ENCODE assay signal across 11 cellular contexts in genomic region chr7:127870231-127870907, GRCh38.
DNase-seq lines count a peak whose midpoint lies in the region; ATAC-seq and TF ChIP-seq lines count a peak whose summit lies in the region.
"Had no signal": no experiment of that assay in that cellular context is flagged by ENCODE, and none has a peak within 500 bp of the region (broad histone marks: within the 10 kb centered on the region; RNA-seq: fewer than 3 reads in every experiment).

No MANE protein-coding gene starts in this region.

- peaks cover 7% of the 10 kb centered on the region for H3K4me1 ChIP-seq in RWPE2 (ENCODE audit: insufficient read depth, poor library complexity, severe bottlenecking)
- peaks cover 6% of the 10 kb centered on the region for H3K4me1 ChIP-seq in CD8-positive, alpha-beta memory T cell (ENCODE audit: insufficient read depth, low read length)
- H3K4me1 ChIP-seq: lower lobe of right lung, Peyer's patch had no signal

- H3K4me1 Mint-ChIP-seq in CD8-positive, alpha-beta memory T cell: peaks cover 25 to 40% (median 30%) of the 10 kb centered on the region in 3 donors

- 0 out of 2 replicates have a peak, but pooled peaks cover 4% of the 10 kb centered on the region for H3K36me3 ChIP-seq in RWPE2 (ENCODE audit: low read depth)
- H3K36me3 ChIP-seq in CD8-positive, alpha-beta memory T cell (ENCODE audit: insufficient read depth, low read length): no peaks in the 10 kb centered on the region
- H3K36me3 ChIP-seq: lower lobe of right lung, Peyer's patch had no signal

- CTCF ChIA-PET in CD8-positive, alpha-beta memory T cell (lab: Charles Lee): no interaction called here

- H3K27ac ChIP-seq in RWPE2 (ENCODE audit: poor library complexity, severe bottlenecking): no peak overlapping the region
- no peak overlapping the region for H3K27ac ChIP-seq in CD8-positive, alpha-beta memory T cell (ENCODE audit: low read depth, low read length)
- H3K27ac ChIP-seq: lower lobe of right lung, Peyer's patch had no signal

- no peak for DNase-seq in RWPE2 (ENCODE audit: low spot score)
- DNase-seq in CD8-positive, alpha-beta memory T cell: no peak
- DNase-seq in NCI-H1694 (lab: John Stamatoyannopoulos, UW): no peak
- no peak for DNase-seq in NCI-H82 treated with DMSO at 0.1 percent for 48 hours (lab: John Stamatoyannopoulos, UW; ENCODE audit: unreplicated experiment)
- no peak for DNase-seq in globus pallidus (ENCODE audit: low spot score)
- DNase-seq: activated gamma-delta T cell, lower lobe of right lung, Peyer's patch had no signal

- H3K27ac Mint-ChIP-seq in CD8-positive, alpha-beta memory T cell: no peak overlapping the region

- no peak overlapping the region for H3K4me3 Mint-ChIP-seq in CD8-positive, alpha-beta memory T cell

- no peaks in the 10 kb centered on the region for H3K27me3 Mint-ChIP-seq in CD8-positive, alpha-beta memory T cell

- peak; percentile 71 for ATAC-seq in GM18502 (IDR thresholded peaks at IDR 0.05; ENCODE audit: poor library complexity, unreplicated experiment)
- peak; percentile 66 for ATAC-seq in GM21423 (IDR thresholded peaks at IDR 0.05; ENCODE audit: unreplicated experiment)
- ATAC-seq in HG03159 (IDR thresholded peaks at IDR 0.05; ENCODE audit: unreplicated experiment): peak; percentile 79
- ATAC-seq in RWPE2 (ENCODE audit: low read depth): peak; percentile 46; the same call in 2 of the 3 replicates
- ATAC-seq: lower lobe of right lung had no signal

- TF ChIP-seq CTCF in RWPE2 (IDR thresholded peaks at IDR 0.05; ENCODE audit: poor library complexity, severe bottlenecking): no peak

- POLR2A ChIA-PET in CD8-positive, alpha-beta memory T cell (lab: Charles Lee): no interaction called here

- H3K36me3 Mint-ChIP-seq in CD8-positive, alpha-beta memory T cell: peaks cover 0 to 4% (median 4%) of the 10 kb centered on the region in 3 donors

- H3K9me3 Mint-ChIP-seq in CD8-positive, alpha-beta memory T cell: no peaks in the 10 kb centered on the region

- H3K4me3 ChIP-seq in RWPE2 (ENCODE audit: severe bottlenecking): no peak overlapping the region
- no peak overlapping the region for H3K4me3 ChIP-seq in CD8-positive, alpha-beta memory T cell (ENCODE audit: low read length)
- H3K4me3 ChIP-seq: lower lobe of right lung, Peyer's patch had no signal

- no peaks in the 10 kb centered on the region for H3K9me3 ChIP-seq in RWPE2 (ENCODE audit: severe bottlenecking)
- no peaks in the 10 kb centered on the region for H3K9me3 ChIP-seq in CD8-positive, alpha-beta memory T cell (ENCODE audit: low read length)
- H3K9me3 ChIP-seq: lower lobe of right lung, Peyer's patch had no signal

- no peaks in the 10 kb centered on the region for H3K27me3 ChIP-seq in RWPE2 (ENCODE audit: insufficient read depth, poor library complexity, severe bottlenecking)
- no peaks in the 10 kb centered on the region for H3K27me3 ChIP-seq in CD8-positive, alpha-beta memory T cell (ENCODE audit: insufficient read depth, low read length, poor library complexity, severe bottlenecking)
- H3K27me3 ChIP-seq: Peyer's patch had no signal
